12 cellular contexts compared by ENCODE assay signal in genomic region chr9:129583308-129584038, GRCh38. TPM values are rescaled to one million over a fixed set of nuclear protein-coding genes. Genes with fewer than 3 reads are reported as not detected.
DNase-seq lines count a peak whose midpoint lies in the region; ATAC-seq lines count a peak whose summit lies in the region.
"Had no signal": no experiment of that assay in that cellular context is flagged by ENCODE, and none has a peak within 500 bp of the region (broad histone marks: within the 10 kb centered on the region; RNA-seq: fewer than 3 reads in every experiment).

No MANE protein-coding gene starts in this region.

- H3K4ac ChIP-seq in trophoblast cell (ENCODE audit: low read depth, low read length): no peak overlapping the region

- DNase-seq in activated CD4-positive, alpha-beta T cell treated with anti-CD3 and anti-CD28 coated beads for 36 hours: no peak
- DNase-seq in activated CD4-positive, alpha-beta T cell treated with anti-CD3 and anti-CD28 coated beads for 4 hours: no peak
- DNase-seq in MV-4-11 (lab: John Stamatoyannopoulos, UW) (peak; percentile 78), trophoblast cell (no peak), hypothalamus (lab: John Stamatoyannopoulos, UW) (no peak), NAMALWA (ENCODE audit: low spot score) (no peak)
- no peak for DNase-seq in activated T-helper 2 cell treated with anti-CD3 and anti-CD28 coated beads, Interferon-gamma antibody, Interleukin-2, Interleukin-4, amounts not matched to agents 10 μg/mL and 5 μg/mL and 100 μg/mL, durations not matched to agents 14 hours and 24 hours and 36 hours (ENCODE audit: low spot score)

- H2BK120ac ChIP-seq in trophoblast cell (ENCODE audit: insufficient read depth, low read length, poor library complexity): no peak overlapping the region

- POLR2A ChIA-PET in activated CD4-positive, alpha-beta T cell treated with anti-CD3 and anti-CD28 coated beads for 36 hours (lab: Charles Lee): interaction anchor here (0.6 kb wide), 1 partner anchor 373 kb away, joined by 10 read pairs; no protein-coding TSS in a partner anchor

- no peak overlapping the region for H3K18ac ChIP-seq in trophoblast cell (ENCODE audit: low read length)

- H4K8ac ChIP-seq in trophoblast cell (ENCODE audit: low read depth, low read length): no peak overlapping the region

- no peak overlapping the region for H3K9ac ChIP-seq in trophoblast cell (ENCODE audit: low read length)

- no peak overlapping the region for H4K91ac ChIP-seq in trophoblast cell (ENCODE audit: low read depth, low read length)

- H3K23ac ChIP-seq in trophoblast cell (ENCODE audit: low read length): no peak overlapping the region

- no peak overlapping the region for H2AFZ ChIP-seq in trophoblast cell (ENCODE audit: insufficient read depth, low read length, poor library complexity)

- H3K9me3 ChIP-seq in trophoblast cell (ENCODE audit: insufficient read depth, low read depth, low read length): peaks cover 3% of the 10 kb centered on the region
- H3K9me3 ChIP-seq: A549 had no signal

- H3K4me3 ChIP-seq in trophoblast cell (ENCODE audit: low read depth, low read length): no peak overlapping the region
- H3K4me3 ChIP-seq: A549 had no signal

- intact Hi-C loops in activated CD4-positive, alpha-beta T cell treated with anti-CD3 and anti-CD28 coated beads for 36 hours (cut with DNase I, micrococcal nuclease): loop anchor here in 1 of 2 experiments (5.0 kb wide), 1 partner anchor 96 kb away; no protein-coding TSS in a partner anchor
- intact Hi-C loops in activated T-helper 2 cell treated with anti-CD3 and anti-CD28 coated beads, Interferon-gamma antibody, Interleukin-2, Interleukin-4, amounts not matched to agents 10 μg/mL and 5 μg/mL and 100 μg/mL, durations not matched to agents 14 hours and 24 hours and 36 hours (cut with micrococcal nuclease): loop anchor here (1.0 to 5.0 kb wide), 2 partner anchors 87 to 171 kb away; no protein-coding TSS in a partner anchor

- no CpG with 5 or more reads among the region's 10 CpGs for WGBS in trophoblast cell (ENCODE audit: extremely low coverage, insufficient coverage, insufficient read length)

- H3K27ac ChIP-seq in trophoblast cell (ENCODE audit: low read depth, low read length): no peak overlapping the region

- no peaks in the 10 kb centered on the region for H3K27me3 Mint-ChIP-seq in activated CD4-positive, alpha-beta T cell treated with anti-CD3 and anti-CD28 coated beads for 36 hours
- H3K27me3 Mint-ChIP-seq in activated T-helper 2 cell treated with anti-CD3 and anti-CD28 coated beads, Interferon-gamma antibody, Interleukin-2, Interleukin-4, amounts not matched to agents 10 μg/mL and 5 μg/mL and 100 μg/mL, durations not matched to agents 14 hours and 24 hours and 36 hours (ENCODE audit: low read depth): peaks cover 1% of the 10 kb centered on the region

- no peaks in the 10 kb centered on the region for H3K79me2 ChIP-seq in trophoblast cell (ENCODE audit: control insufficient read depth, insufficient read depth, low read length, poor library complexity)

- peak overlapping the region; percentile 9 for H2AK5ac ChIP-seq in trophoblast cell (ENCODE audit: low read length)

- H3K4me3 Mint-ChIP-seq in activated CD4-positive, alpha-beta T cell treated with anti-CD3 and anti-CD28 coated beads for 36 hours: no peak overlapping the region
- H3K4me3 Mint-ChIP-seq in activated T-helper 2 cell treated with anti-CD3 and anti-CD28 coated beads, Interferon-gamma antibody, Interleukin-2, Interleukin-4, amounts not matched to agents 10 μg/mL and 5 μg/mL and 100 μg/mL, durations not matched to agents 14 hours and 24 hours and 36 hours (ENCODE audit: low read depth): peak overlapping the region; percentile 34
- H3K4me3 Mint-ChIP-seq: H9 had no signal

- peaks cover 54% of the 10 kb centered on the region for H3K4me1 Mint-ChIP-seq in activated CD4-positive, alpha-beta T cell treated with anti-CD3 and anti-CD28 coated beads for 36 hours
- H3K4me1 Mint-ChIP-seq in activated T-helper 2 cell treated with anti-CD3 and anti-CD28 coated beads, Interferon-gamma antibody, Interleukin-2, Interleukin-4, amounts not matched to agents 10 μg/mL and 5 μg/mL and 100 μg/mL, durations not matched to agents 14 hours and 24 hours and 36 hours (ENCODE audit: low read depth): peaks cover 70% of the 10 kb centered on the region

- ATAC-seq in activated CD4-positive, alpha-beta T cell treated with anti-CD3 and anti-CD28 coated beads for 36 hours: no peak
- ATAC-seq in HG03378 (IDR thresholded peaks at IDR 0.05; ENCODE audit: unreplicated experiment): no peak

- no peak overlapping the region for H2BK5ac ChIP-seq in trophoblast cell (ENCODE audit: low read depth, low read length, poor library complexity)

- H2BK12ac ChIP-seq in trophoblast cell (ENCODE audit: low read length): peak overlapping the region; percentile 5

- H3K27me3 ChIP-seq in trophoblast cell (ENCODE audit: insufficient read depth, low read length): no peaks in the 10 kb centered on the region

- no peak overlapping the region for H4K12ac ChIP-seq in trophoblast cell (ENCODE audit: low read depth, low read length)

- H3K79me1 ChIP-seq in trophoblast cell (ENCODE audit: low read length): no peaks in the 10 kb centered on the region

- H3K9me3 Mint-ChIP-seq in activated CD4-positive, alpha-beta T cell treated with anti-CD3 and anti-CD28 coated beads for 36 hours (ENCODE audit: low read depth): no peaks in the 10 kb centered on the region
- no peaks in the 10 kb centered on the region for H3K9me3 Mint-ChIP-seq in activated T-helper 2 cell treated with anti-CD3 and anti-CD28 coated beads, Interferon-gamma antibody, Interleukin-2, Interleukin-4, amounts not matched to agents 10 μg/mL and 5 μg/mL and 100 μg/mL, durations not matched to agents 14 hours and 24 hours and 36 hours
- H3K9me3 Mint-ChIP-seq: H9 had no signal

- H3K36me3 Mint-ChIP-seq in activated CD4-positive, alpha-beta T cell treated with anti-CD3 and anti-CD28 coated beads for 36 hours (ENCODE audit: low read depth): no peaks in the 10 kb centered on the region
- no peaks in the 10 kb centered on the region for H3K36me3 Mint-ChIP-seq in activated T-helper 2 cell treated with anti-CD3 and anti-CD28 coated beads, Interferon-gamma antibody, Interleukin-2, Interleukin-4, amounts not matched to agents 10 μg/mL and 5 μg/mL and 100 μg/mL, durations not matched to agents 14 hours and 24 hours and 36 hours (ENCODE audit: low read depth)

- H3K27ac Mint-ChIP-seq in activated CD4-positive, alpha-beta T cell treated with anti-CD3 and anti-CD28 coated beads for 36 hours: peak overlapping the region; percentile 76
- peak overlapping the region; percentile 88 for H3K27ac Mint-ChIP-seq in activated T-helper 2 cell treated with anti-CD3 and anti-CD28 coated beads, Interferon-gamma antibody, Interleukin-2, Interleukin-4, amounts not matched to agents 10 μg/mL and 5 μg/mL and 100 μg/mL, durations not matched to agents 14 hours and 24 hours and 36 hours

- H3K4me1 ChIP-seq in trophoblast cell (ENCODE audit: control insufficient read depth in 1 of 2, insufficient read depth in 2 of 2, low read length in 2 of 2): peaks cover 0 to 11% of the 10 kb centered on the region in 2 experiments
- H3K4me1 ChIP-seq: A549 had no signal

- H3K14ac ChIP-seq in trophoblast cell (ENCODE audit: low read length): no peak overlapping the region

- CTCF ChIA-PET in activated CD4-positive, alpha-beta T cell treated with anti-CD3 and anti-CD28 coated beads for 36 hours (lab: Charles Lee): interaction anchor here (0.6 to 1.3 kb wide), 5 partner anchors 9 to 452 kb away, joined by 3 to 8 read pairs (median 5); no protein-coding TSS in a partner anchor

- no peak overlapping the region for H3K4me2 ChIP-seq in trophoblast cell (ENCODE audit: low read length)
- H3K4me2 ChIP-seq: A549 had no signal

- no peaks in the 10 kb centered on the region for H3K36me3 ChIP-seq in trophoblast cell (ENCODE audit: control insufficient read depth in 1 of 2, insufficient read depth in 2 of 2, low read length in 2 of 2)

RNA-seq across cellular contexts. Expression of gene C9orf50, which starts 37.4 kb away (rescaled TPM):
- total RNA-seq in activated CD4-positive, alpha-beta T cell treated with anti-CD3 and anti-CD28 coated beads for 36 hours: not detected
- total RNA-seq in activated T-helper 2 cell treated with anti-CD3 and anti-CD28 coated beads, Interferon-gamma antibody, Interleukin-2, Interleukin-4, amounts not matched to agents 10 μg/mL and 5 μg/mL and 100 μg/mL, durations not matched to agents 14 hours and 24 hours and 36 hours: not detected in 2 replicates
- 0.07 TPM in 1 of 2 replicates, not detected in the other for polyA plus RNA-seq in trophoblast cell (2013)
- total RNA-seq: H9; skeletal muscle tissue; T-helper 2 cell treated with Interferon-gamma antibody and Interleukin-4, amounts not matched to agents 100 ng/mL and 5 ng/mL, for 36 hours had no signal

RNA-seq across cellular contexts. Expression of gene NTMT1, which starts 42.5 kb away (rescaled TPM):
- total RNA-seq in activated CD4-positive, alpha-beta T cell treated with anti-CD3 and anti-CD28 coated beads for 36 hours: 10 to 100 TPM; 50.1 to 69.2 TPM
- 58.4 and 61.5 TPM in 2 replicates for total RNA-seq in activated T-helper 2 cell treated with anti-CD3 and anti-CD28 coated beads, Interferon-gamma antibody, Interleukin-2, Interleukin-4, amounts not matched to agents 10 μg/mL and 5 μg/mL and 100 μg/mL, durations not matched to agents 14 hours and 24 hours and 36 hours
- polyA plus RNA-seq in trophoblast cell (2013): 31.8 and 32.6 TPM in 2 replicates

RNA-seq across cellular contexts. Expression of gene ASB6, which starts 58.5 kb away (rescaled TPM):
- 10 to 100 TPM; 13.4 to 15.0 TPM for total RNA-seq in activated CD4-positive, alpha-beta T cell treated with anti-CD3 and anti-CD28 coated beads for 36 hours
- 21.4 and 22.1 TPM in 2 replicates for total RNA-seq in activated T-helper 2 cell treated with anti-CD3 and anti-CD28 coated beads, Interferon-gamma antibody, Interleukin-2, Interleukin-4, amounts not matched to agents 10 μg/mL and 5 μg/mL and 100 μg/mL, durations not matched to agents 14 hours and 24 hours and 36 hours
- 16.6 and 17.9 TPM in 2 replicates for polyA plus RNA-seq in trophoblast cell (2013)
